Comparison of ENCODE assay signal across 1 cellular context in genomic region chr5:127589309-127590036, GRCh38.
TF ChIP-seq lines count a peak whose summit lies in the region.

No MANE protein-coding gene starts in this region.

TF ChIP-seq in GM23338, 12 proteins besides CTCF, POLR2A, EP300 and RAD21 (continued from another document):
- TF ChIP-seq ZNF462 (CRISPR knock-in tag; IDR thresholded peaks at IDR 0.05), result no peak
- TF ChIP-seq EZH2phosphoT487 (IDR thresholded peaks at IDR 0.05; ENCODE audit: unreplicated experiment), result no peak
- no peak for TF ChIP-seq ZNF114 (CRISPR knock-in tag; IDR thresholded peaks at IDR 0.05)
- TF ChIP-seq STAT1 (IDR thresholded peaks at IDR 0.05; ENCODE audit: unreplicated experiment), result no peak
- no peak for TF ChIP-seq NANOG (IDR thresholded peaks at IDR 0.05; ENCODE audit: borderline replicate concordance)
- no peak for TF ChIP-seq ZNF331 (CRISPR knock-in tag; IDR thresholded peaks at IDR 0.05; ENCODE audit: low read depth)
TF ChIP-seq in GM23338: peak in this region for 0.
